In genomic region chr5:83516361-83516760, GRCh38 we compare ENCODE assay signal across 16 cellular contexts. TPM values are rescaled to one million over a fixed set of nuclear protein-coding genes. Genes with fewer than 3 reads are reported as not detected.
DNase-seq lines count a peak whose midpoint lies in the region; ATAC-seq and TF ChIP-seq lines count a peak whose summit lies in the region.
"Had no signal": no experiment of that assay in that cellular context is flagged by ENCODE, and none has a peak within 500 bp of the region (broad histone marks: within the 10 kb centered on the region; RNA-seq: fewer than 3 reads in every experiment).

No MANE protein-coding gene starts in this region.

- in situ Hi-C loops in gastrocnemius medialis (cut with MboI; ENCODE audit: low sequenced_read_pairs in 4 of 4) (no loop called here), mammary epithelial cell (cut with MboI; ENCODE audit: low sequenced_read_pairs in 2 of 2) (no loop called here)

- TF ChIP-seq POLR2A in gastrocnemius medialis (IDR thresholded peaks at IDR 0.05): no peak

- no TSS peak for BruUV-seq in mammary epithelial cell (replicated peaks; lab: Mats Ljungman, UMichigan)

- no peaks in the 10 kb centered on the region for H4K20me1 ChIP-seq in mammary epithelial cell (ENCODE audit: insufficient read depth, low read length)

- CTCF ChIA-PET in mammary epithelial cell (lab: Charles Lee; ENCODE audit: low non-redundant PET): no interaction called here

- H3K27ac ChIP-seq in SJCRH30 (peak overlapping the region; percentile 84), gastrocnemius medialis (no peak overlapping the region), mammary epithelial cell (ENCODE audit: insufficient read depth, low read depth, low read length) (no peak overlapping the region)
- H3K27ac ChIP-seq: KMS-11 had no signal

- no peaks in the 10 kb centered on the region for H3K79me2 ChIP-seq in mammary epithelial cell (ENCODE audit: insufficient read depth, low read length)

- peak overlapping the region; percentile 67 for H3K27ac Mint-ChIP-seq in progenitor cell of endocrine pancreas
- H3K27ac Mint-ChIP-seq: CD4-positive, alpha-beta memory T cell had no signal

- no peak overlapping the region for H2AFZ ChIP-seq in mammary epithelial cell (ENCODE audit: low read depth, low read length)

- H3K4me3 ChIP-seq in SJCRH30: no peak overlapping the region
- H3K4me3 ChIP-seq in fibroblast of villous mesenchyme (ENCODE audit: low read depth, low read length): no peak overlapping the region
- no peak overlapping the region for H3K4me3 ChIP-seq in gastrocnemius medialis
- H3K4me3 ChIP-seq in mammary epithelial cell (replicated peaks in 1 of 3; ENCODE audit: insufficient read depth in 1 of 3, low read depth in 2 of 3, low read length in 3 of 3): no peak overlapping the region

- H3K4me1 Mint-ChIP-seq in progenitor cell of endocrine pancreas (ENCODE audit: low read depth): no peaks in the 10 kb centered on the region
- H3K4me1 Mint-ChIP-seq: CD4-positive, alpha-beta memory T cell had no signal

- H3K36me3 ChIP-seq in SJCRH30: peaks cover 59% of the 10 kb centered on the region
- H3K36me3 ChIP-seq in gastrocnemius medialis: no peaks in the 10 kb centered on the region
- peaks cover 3% of the 10 kb centered on the region for H3K36me3 ChIP-seq in mammary epithelial cell (ENCODE audit: insufficient read depth, low read length)

- H3K4me3 Mint-ChIP-seq in progenitor cell of endocrine pancreas (ENCODE audit: low read depth): no peak overlapping the region
- H3K4me3 Mint-ChIP-seq: CD4-positive, alpha-beta memory T cell; HFFc6 had no signal

- no peaks in the 10 kb centered on the region for H3K9me3 Mint-ChIP-seq in progenitor cell of endocrine pancreas (ENCODE audit: low read depth)
- H3K9me3 Mint-ChIP-seq: HFFc6 had no signal

- TF ChIP-seq CTCF in fibroblast of villous mesenchyme (IDR thresholded peaks at IDR 0.05; ENCODE audit: insufficient read depth, low read depth, low read length) (no peak), progenitor cell of endocrine pancreas (IDR thresholded peaks at IDR 0.05; ENCODE audit: unreplicated experiment) (no peak), gastrocnemius medialis (IDR thresholded peaks at IDR 0.05 in 4 of 5, conservative IDR thresholded peaks at IDR 0.05 in 1 of 5) (no peak), mammary epithelial cell (conservative IDR thresholded peaks at IDR 0.05 in 1 of 2, IDR thresholded peaks at IDR 0.05 in 1 of 2; ENCODE audit: extremely low read depth in 1 of 2, insufficient read depth in 1 of 2, low read depth in 1 of 2, low read length in 2 of 2) (no peak)

- intact Hi-C loops in gastrocnemius medialis (cut with DNase I; ENCODE audit: low total_unique reads) (no loop called here), mammary epithelial cell (cut with micrococcal nuclease) (no loop called here)

- H3K27me3 ChIP-seq in SJCRH30: no peaks in the 10 kb centered on the region
- H3K27me3 ChIP-seq in gastrocnemius medialis: no peaks in the 10 kb centered on the region
- no peaks in the 10 kb centered on the region for H3K27me3 ChIP-seq in mammary epithelial cell (ENCODE audit: insufficient read depth, low read length)
- H3K27me3 ChIP-seq: BE2C had no signal

- H3K4me1 ChIP-seq in SJCRH30 (peaks cover 50% of the 10 kb centered on the region), gastrocnemius medialis (no peaks in the 10 kb centered on the region), mammary epithelial cell (ENCODE audit: insufficient read depth, low read length) (no peaks in the 10 kb centered on the region)

- 67% methylated on average over 2 of the region's 2 CpGs for WGBS in mammary epithelial cell (ENCODE audit: low coverage, missing lambda C conversion rate)

- DNase-seq in EH (ENCODE audit: low read depth): peak; percentile 28
- peak; percentile 28 to 66 for DNase-seq in SJCRH30
- peak; percentile 93 for DNase-seq in fibroblast of villous mesenchyme (ENCODE audit: low read depth)
- no peak for DNase-seq in progenitor cell of endocrine pancreas (ENCODE audit: low spot score, unreplicated experiment)
- DNase-seq in SHP77 treated with DMSO at 0.1 percent for 48 hours (lab: John Stamatoyannopoulos, UW): no peak
- DNase-seq in amniotic stem cell (lab: John Stamatoyannopoulos, UW): no peak
- DNase-seq in gastrocnemius medialis: no peak
- no peak for DNase-seq in mammary epithelial cell
- DNase-seq: BE2C; CD4-positive, alpha-beta memory T cell; HFFc6; MM.1S; NCI-H1105 treated with DMSO at 0.1 percent for 48 hours; NCI-H187 treated with DMSO at 0.1 percent for 48 hours; NCI-H510A treated with DMSO at 0.1 percent for 48 hours had no signal

- no peak overlapping the region for H3K4me2 ChIP-seq in mammary epithelial cell (ENCODE audit: insufficient read depth, low read depth, low read length)
- H3K4me2 ChIP-seq: KMS-11 had no signal

- H3K36me3 Mint-ChIP-seq in progenitor cell of endocrine pancreas (ENCODE audit: insufficient read depth): peaks cover 48% of the 10 kb centered on the region
- H3K36me3 Mint-ChIP-seq: CD4-positive, alpha-beta memory T cell had no signal

- ATAC-seq in gastrocnemius medialis: no peak

- no peak overlapping the region for H3K9ac ChIP-seq in mammary epithelial cell (ENCODE audit: insufficient read depth, low read length)
- H3K9ac ChIP-seq: KMS-11 had no signal

- dilution Hi-C loops in mammary epithelial cell (cut with HindIII; ENCODE audit: low sequenced_read_pairs): no loop called here

- H3K9me3 ChIP-seq in SJCRH30 (replicated peaks) (no peaks in the 10 kb centered on the region), gastrocnemius medialis (no peaks in the 10 kb centered on the region), mammary epithelial cell (replicated peaks; ENCODE audit: insufficient read depth, low read length) (no peaks in the 10 kb centered on the region)
- H3K9me3 ChIP-seq: BE2C had no signal

- H3K27me3 Mint-ChIP-seq in progenitor cell of endocrine pancreas: no peaks in the 10 kb centered on the region

RNA-seq across cellular contexts. Expression of gene VCAN, which starts 44.8 kb away (rescaled TPM):
- 157 TPM in 2 replicates for total RNA-seq in SJCRH30 (2014; rRNA removed; shearing (Covaris generic))
- total RNA-seq in fibroblast of villous mesenchyme (490 and 730 TPM in 2 replicates), progenitor cell of endocrine pancreas (673 and 675 TPM in 2 replicates), gastrocnemius medialis (10 to 100 TPM in 3 of 4 donors, 1 to 10 TPM in 1; 5.9 to 29.9 (median 17.4) TPM), mammary epithelial cell (100 to 1,000 TPM in 1 of 2 donors, 10 to 100 TPM in 1; 82.9 to 234 TPM)
- 28.7 TPM for polyA plus RNA-seq in mammary epithelial cell
- polyA minus RNA-seq in mammary epithelial cell: 73.9 TPM

Comparison
In these comparisons a context has a peak if more than half of its experiments do, and no peak if none do; other contexts are left out.
1. DNase-seq: peak in EH (single experiment), SJCRH30 (2 of 2) and fibroblast of villous mesenchyme (single experiment); none in progenitor cell of endocrine pancreas (single experiment), SHP77 treated with DMSO at 0.1 percent for 48 hours (single experiment), amniotic stem cell (single experiment), gastrocnemius medialis (0 of 2) and mammary epithelial cell (single experiment).